Comparison of ENCODE assay signal across 7 cellular contexts in the genomic region with DNA sequence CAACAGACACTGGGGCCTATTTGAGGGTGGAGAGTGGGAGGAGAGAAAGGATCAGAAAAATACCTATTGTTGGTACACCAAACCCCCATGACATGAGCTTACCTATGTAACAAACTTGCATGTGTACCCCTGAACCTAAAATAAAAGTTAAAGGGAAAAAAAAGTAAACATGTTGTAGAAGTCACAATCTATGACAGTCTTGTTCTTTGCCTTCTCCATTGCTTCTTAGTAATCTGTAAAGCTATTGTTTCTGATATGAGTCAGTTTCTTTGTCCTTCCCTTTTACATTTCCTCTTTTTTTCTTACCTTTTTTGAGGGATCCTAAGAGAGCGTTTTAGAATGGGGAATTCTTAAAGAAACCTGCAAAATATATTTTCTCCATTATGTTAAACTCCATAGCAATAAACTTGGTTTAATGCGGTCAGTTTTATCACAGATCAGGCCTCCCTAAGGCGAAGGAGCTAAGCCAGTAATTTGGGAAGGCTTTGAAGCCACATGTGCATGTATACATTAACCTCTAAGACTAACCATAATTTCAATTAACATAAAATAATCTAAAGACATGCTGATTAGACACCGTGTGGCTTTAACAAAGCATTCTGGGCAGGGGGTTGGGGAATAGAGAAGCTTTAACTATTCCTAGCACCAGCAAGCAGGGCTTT.
A peak's percentile ranks its signal among the peaks of the same experiment; 100 is the strongest.
DNase-seq lines count a peak whose midpoint lies in the region; ATAC-seq and TF ChIP-seq lines count a peak whose summit lies in the region.

No MANE protein-coding gene starts in this region.

- H2AFZ ChIP-seq in mammary epithelial cell (ENCODE audit: low read depth, low read length), result peak overlapping the region; percentile 13

- no peak overlapping the region for H3K9ac ChIP-seq in mammary epithelial cell (ENCODE audit: insufficient read depth, low read length)
- no peak overlapping the region for H3K9ac ChIP-seq in subcutaneous abdominal adipose tissue (ENCODE audit: low read length in 5 of 5)

- H3K27me3 ChIP-seq in mammary epithelial cell (ENCODE audit: insufficient read depth, low read length) (no peaks in the 10 kb centered on the region), subcutaneous abdominal adipose tissue (ENCODE audit: control insufficient read depth in 5 of 5, insufficient read depth in 4 of 5, low read length in 5 of 5) (no peaks in the 10 kb centered on the region)

- H3K4me3 ChIP-seq in mammary epithelial cell (replicated peaks in 1 of 3; ENCODE audit: insufficient read depth in 1 of 3, low read depth in 2 of 3, low read length in 3 of 3), result no peak overlapping the region
- no peak overlapping the region for H3K4me3 ChIP-seq in subcutaneous abdominal adipose tissue (ENCODE audit: low read depth in 1 of 5, low read length in 5 of 5)

- ATAC-seq in GM21360 (IDR thresholded peaks at IDR 0.05; ENCODE audit: unreplicated experiment), result peak; percentile 40
- peak; percentile 35 for ATAC-seq in HG03571 (IDR thresholded peaks at IDR 0.05; ENCODE audit: unreplicated experiment)

- no peaks in the 10 kb centered on the region for H4K20me1 ChIP-seq in mammary epithelial cell (ENCODE audit: insufficient read depth, low read length)

- intact Hi-C loops in mammary epithelial cell (cut with micrococcal nuclease), result no loop called here

- in situ Hi-C loops in mammary epithelial cell (cut with MboI; ENCODE audit: low sequenced_read_pairs in 2 of 2), result no loop called here

- WGBS in mammary epithelial cell (ENCODE audit: low coverage, missing lambda C conversion rate), result 73% methylated on average over 4 of the region's 4 CpGs

- H3K4me2 ChIP-seq in mammary epithelial cell (ENCODE audit: insufficient read depth, low read depth, low read length), result peak overlapping the region; percentile 73

- H3K36me3 ChIP-seq in mammary epithelial cell (ENCODE audit: insufficient read depth, low read length), result no peaks in the 10 kb centered on the region
- no peaks in the 10 kb centered on the region for H3K36me3 ChIP-seq in subcutaneous abdominal adipose tissue (ENCODE audit: control insufficient read depth in 5 of 5, insufficient read depth in 5 of 5, low read length in 5 of 5)

- no peaks in the 10 kb centered on the region for H3K9me3 ChIP-seq in mammary epithelial cell (replicated peaks; ENCODE audit: insufficient read depth, low read length)
- peaks cover 0 to 4% (median 4%) of the 10 kb centered on the region in 5 donors for H3K9me3 ChIP-seq in subcutaneous abdominal adipose tissue (ENCODE audit: control insufficient read depth in 5 of 5, low read length in 5 of 5)

- H3K27ac ChIP-seq in mammary epithelial cell (ENCODE audit: insufficient read depth, low read depth, low read length), result peak overlapping the region; percentile 69
- H3K27ac ChIP-seq in subcutaneous abdominal adipose tissue (ENCODE audit: low read depth, low read length), result peak overlapping the region; percentile 38

- CTCF ChIA-PET in mammary epithelial cell (lab: Charles Lee; ENCODE audit: low non-redundant PET), result no interaction called here

- no peak for TF ChIP-seq CTCF in mammary epithelial cell (conservative IDR thresholded peaks at IDR 0.05 in 1 of 2, IDR thresholded peaks at IDR 0.05 in 1 of 2; ENCODE audit: extremely low read depth in 1 of 2, insufficient read depth in 1 of 2, low read depth in 1 of 2, low read length in 2 of 2)

- DNase-seq in mammary epithelial cell (peak; percentile 13), NCI-H2171 (lab: John Stamatoyannopoulos, UW) (no peak), H4 (ENCODE audit: low spot score) (no peak)
- no peak for DNase-seq in activated CD4-positive, CD25-positive, alpha-beta regulatory T cell (lab: John Stamatoyannopoulos, UW)

- H3K79me2 ChIP-seq in mammary epithelial cell (ENCODE audit: insufficient read depth, low read length), result no peaks in the 10 kb centered on the region

- dilution Hi-C loops in mammary epithelial cell (cut with HindIII; ENCODE audit: low sequenced_read_pairs), result no loop called here

- H3K4me1 ChIP-seq in mammary epithelial cell (ENCODE audit: insufficient read depth, low read length), result peaks cover 23% of the 10 kb centered on the region
- peaks cover 0 to 13% (median 8%) of the 10 kb centered on the region in 5 donors for H3K4me1 ChIP-seq in subcutaneous abdominal adipose tissue (ENCODE audit: control insufficient read depth in 5 of 5, insufficient read depth in 5 of 5, low read length in 5 of 5)

- BruUV-seq in mammary epithelial cell (replicated peaks; lab: Mats Ljungman, UMichigan), result no TSS peak
